ENCODE assay signal across 8 cellular contexts in genomic region chr5:172881691-172882370, GRCh38. TPM values are rescaled to one million over a fixed set of nuclear protein-coding genes. Genes with fewer than 3 reads are reported as not detected.
DNase-seq lines count a peak whose midpoint lies in the region; ATAC-seq and TF ChIP-seq lines count a peak whose summit lies in the region.
"Had no signal": no experiment of that assay in that cellular context is flagged by ENCODE, and none has a peak within 500 bp of the region (broad histone marks: within the 10 kb centered on the region; RNA-seq: fewer than 3 reads in every experiment).

No MANE protein-coding gene starts in this region.

- peak; percentile 84 for ATAC-seq in GM18909 (IDR thresholded peaks at IDR 0.05; ENCODE audit: poor library complexity, unreplicated experiment)
- ATAC-seq in HG02840 (IDR thresholded peaks at IDR 0.05; ENCODE audit: low FRiP score, unreplicated experiment): peak; percentile 53
- peak; percentile 77 for ATAC-seq in upper lobe of right lung
- ATAC-seq in GM18519 (IDR thresholded peaks at IDR 0.05; ENCODE audit: low FRiP score, unreplicated experiment): no peak

- peaks cover 36 to 63% of the 10 kb centered on the region in 2 donors for H3K4me1 Mint-ChIP-seq in immature natural killer cell

- peaks cover 26% of the 10 kb centered on the region for H3K4me1 ChIP-seq in upper lobe of right lung

- TF ChIP-seq CTCF in upper lobe of right lung (IDR thresholded peaks at IDR 0.05): no peak

- H3K36me3 ChIP-seq in upper lobe of right lung: no peaks in the 10 kb centered on the region

- H3K4me3 ChIP-seq in upper lobe of right lung: no peak overlapping the region

- peak overlapping the region in 4 of 5 donors; percentile 4 to 58 (median 32) for H3K4me3 Mint-ChIP-seq in immature natural killer cell
- H3K4me3 Mint-ChIP-seq: neural crest cell had no signal

- no peaks in the 10 kb centered on the region for H3K9me3 ChIP-seq in upper lobe of right lung

- H3K27me3 Mint-ChIP-seq in immature natural killer cell (ENCODE audit: low read depth in 3 of 3): peaks cover 0 to 7% (median 0%) of the 10 kb centered on the region in 3 donors

- H3K36me3 Mint-ChIP-seq in immature natural killer cell: peaks cover 0 to 11% (median 9%) of the 10 kb centered on the region in 3 donors

- peak overlapping the region; percentile 87 to 97 (median 92) for H3K27ac Mint-ChIP-seq in immature natural killer cell

- no peaks in the 10 kb centered on the region for H3K27me3 ChIP-seq in upper lobe of right lung

- intact Hi-C loops in upper lobe of right lung (cut with DNase I): no loop called here

- DNase-seq in SW480 (ENCODE audit: low spot score) (peak; percentile 56), immature natural killer cell (peak; percentile 66 to 69 (median 68)), upper lobe of right lung (peak; percentile 81), COLO829 (ENCODE audit: low spot score) (no peak)

- peak overlapping the region; percentile 69 for H3K27ac ChIP-seq in upper lobe of right lung

- no peaks in the 10 kb centered on the region for H3K9me3 Mint-ChIP-seq in immature natural killer cell

RNA-seq across cellular contexts. Expression of gene ERGIC1, which starts 47.8 kb away (rescaled TPM):
- 10 to 100 TPM; 40.7 to 61.9 (median 61.7) TPM for polyA plus RNA-seq in immature natural killer cell
- 186 TPM for total RNA-seq in upper lobe of right lung
